In genomic region chr6:134347916-134348805, GRCh38 we compare ENCODE assay signal across 10 cellular contexts. TPM values are rescaled to one million over a fixed set of nuclear protein-coding genes. Genes with fewer than 3 reads are reported as not detected.
DNase-seq lines count a peak whose midpoint lies in the region; ATAC-seq lines count a peak whose summit lies in the region.
"Had no signal": no experiment of that assay in that cellular context is flagged by ENCODE, and none has a peak within 500 bp of the region (broad histone marks: within the 10 kb centered on the region; RNA-seq: fewer than 3 reads in every experiment).

No MANE protein-coding gene starts in this region.

- CTCF ChIA-PET in activated CD4-positive, alpha-beta memory T cell treated with anti-CD3 and anti-CD28 coated beads for 36 hours (lab: Charles Lee): interaction anchor here (0.9 kb wide), 1 partner anchor 287 kb away, joined by 3 read pairs; no protein-coding TSS in a partner anchor

- peaks cover 20% of the 10 kb centered on the region for H3K4me1 Mint-ChIP-seq in activated CD4-positive, alpha-beta memory T cell treated with anti-CD3 and anti-CD28 coated beads for 36 hours (ENCODE audit: low read depth)

- POLR2A ChIA-PET in activated CD4-positive, alpha-beta memory T cell treated with anti-CD3 and anti-CD28 coated beads for 36 hours (lab: Charles Lee): interaction anchor here (0.5 kb wide), 1 partner anchor 102 kb away, joined by 4 read pairs; no protein-coding TSS in a partner anchor

- no peak overlapping the region for H3K27ac Mint-ChIP-seq in activated CD4-positive, alpha-beta memory T cell treated with anti-CD3 and anti-CD28 coated beads for 36 hours
- H3K27ac Mint-ChIP-seq: immature natural killer cell had no signal

- no peak overlapping the region for H3K4me3 Mint-ChIP-seq in activated CD4-positive, alpha-beta memory T cell treated with anti-CD3 and anti-CD28 coated beads for 36 hours
- H3K4me3 Mint-ChIP-seq: immature natural killer cell had no signal

- H3K36me3 Mint-ChIP-seq in activated CD4-positive, alpha-beta memory T cell treated with anti-CD3 and anti-CD28 coated beads for 36 hours: no peaks in the 10 kb centered on the region
- H3K36me3 Mint-ChIP-seq: immature natural killer cell had no signal

- DNase-seq in AG08395 (ENCODE audit: low spot score) (peak; percentile 72), NCI-H226 (peak; percentile 40), dedifferentiated amniotic fluid mesenchymal stem cell (ENCODE audit: extremely low spot score) (peak; percentile 86), midbrain (lab: John Stamatoyannopoulos, UW) (peak; percentile 18), HT-29 (ENCODE audit: low spot score) (no peak), HuH-7.5 (ENCODE audit: low spot score) (no peak)
- DNase-seq in activated CD4-positive, alpha-beta memory T cell treated with anti-CD3 and anti-CD28 coated beads for 36 hours: no peak
- DNase-seq: activated CD4-positive, alpha-beta T cell treated with anti-CD3 and anti-CD28 coated beads for 1 hour; immature natural killer cell had no signal

- H3K9me3 Mint-ChIP-seq in activated CD4-positive, alpha-beta memory T cell treated with anti-CD3 and anti-CD28 coated beads for 36 hours: no peaks in the 10 kb centered on the region

- H3K27me3 Mint-ChIP-seq in activated CD4-positive, alpha-beta memory T cell treated with anti-CD3 and anti-CD28 coated beads for 36 hours: no peaks in the 10 kb centered on the region

- intact Hi-C loops in activated CD4-positive, alpha-beta memory T cell treated with anti-CD3 and anti-CD28 coated beads for 36 hours (cut with micrococcal nuclease): no loop called here

- no peak for ATAC-seq in HG03342 (IDR thresholded peaks at IDR 0.05; ENCODE audit: unreplicated experiment)

RNA-seq across cellular contexts. Expression of gene SGK1, which starts 30.2 kb away (rescaled TPM):
- 10 to 100 TPM; 39.7 to 41.0 TPM for total RNA-seq in activated CD4-positive, alpha-beta memory T cell treated with anti-CD3 and anti-CD28 coated beads for 36 hours
- total RNA-seq in HT-29 (2014; rRNA removed; shearing (Covaris generic)): 184 and 186 TPM in 2 replicates

Comparison
In these comparisons a context has a peak if more than half of its experiments do, and no peak if none do; other contexts are left out.
1. DNase-seq: peak in AG08395 (single experiment), NCI-H226 (single experiment), dedifferentiated amniotic fluid mesenchymal stem cell (single experiment) and midbrain (single experiment); none in activated CD4-positive, alpha-beta memory T cell treated with anti-CD3 and anti-CD28 coated beads for 36 hours (single experiment), HT-29 (single experiment) and HuH-7.5 (single experiment).